ENCODE assay signal across 10 cellular contexts in the genomic region with DNA sequence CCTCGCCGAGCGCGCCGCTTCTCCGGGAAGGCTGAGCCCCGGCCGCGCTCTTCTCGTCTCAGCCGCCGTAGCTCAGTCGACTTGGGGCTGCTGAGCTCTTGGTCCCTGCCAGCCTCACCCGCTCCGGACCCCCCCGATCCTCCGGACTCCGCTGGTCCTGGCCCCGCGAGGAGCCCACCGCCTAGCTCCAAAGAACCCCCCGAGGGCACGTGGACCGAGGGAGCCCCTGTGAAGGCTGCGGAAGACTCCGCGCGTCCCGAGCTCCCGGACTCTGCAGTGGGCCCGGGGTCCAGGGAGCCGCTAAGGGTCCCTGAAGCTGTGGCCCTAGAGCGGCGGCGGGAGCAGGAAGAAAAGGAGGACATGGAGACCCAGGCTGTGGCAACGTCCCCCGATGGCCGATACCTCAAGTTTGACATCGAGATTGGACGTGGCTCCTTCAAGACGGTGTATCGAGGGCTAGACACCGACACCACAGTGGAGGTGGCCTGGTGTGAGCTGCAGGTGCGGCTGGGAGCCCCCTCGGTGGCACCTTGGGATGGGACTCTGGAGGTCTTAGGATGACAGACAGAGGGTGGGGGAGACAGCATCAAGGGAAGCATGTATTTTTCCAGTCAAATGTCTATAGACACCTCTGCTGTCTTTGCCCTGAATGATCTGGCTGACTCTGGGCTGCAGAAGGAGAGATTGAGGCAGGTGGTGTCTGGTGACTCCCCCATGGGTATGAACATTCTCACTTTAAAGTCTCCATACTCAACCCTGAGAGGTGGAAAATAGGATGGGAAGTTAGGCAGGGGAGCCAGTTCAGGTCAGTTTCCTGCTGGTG. TPM values are rescaled to one million over a fixed set of nuclear protein-coding genes. Genes with fewer than 3 reads are reported as not detected.
A peak's percentile ranks its signal among the peaks of the same experiment; 100 is the strongest.
DNase-seq lines count a peak whose midpoint lies in the region; ATAC-seq lines count a peak whose summit lies in the region.
"Had no signal": no experiment of that assay in that cellular context is flagged by ENCODE, and none has a peak within 500 bp of the region (broad histone marks: within the 10 kb centered on the region; RNA-seq: fewer than 3 reads in every experiment).

No MANE protein-coding gene starts in this region.

- peak; percentile 42 for DNase-seq in AG08396 (ENCODE audit: low spot score)
- DNase-seq in naive thymus-derived CD8-positive, alpha-beta T cell = no peak
- DNase-seq in NCI-H1417 (lab: John Stamatoyannopoulos, UW) = no peak
- DNase-seq in germinal center (ENCODE audit: low spot score) = no peak
- DNase-seq in HUDEP-2 (lab: John Stamatoyannopoulos, UW; ENCODE audit: unreplicated experiment in 76 of 76) = no peak
- DNase-seq in RKO (ENCODE audit: low spot score) = no peak
- DNase-seq: stimulated activated CD4-positive, alpha-beta T cell treated with anti-CD3 and anti-CD28 coated beads, Interleukin-4, amount 100 ng/mL, for 1 hour had no signal

- WGBS in HUES64 = 4% methylated on average over 45 of the region's 45 CpGs
- 7 to 8% methylated on average over 45 of the region's 45 CpGs for WGBS in esophagus, 2 donors

- peaks cover 13% of the 10 kb centered on the region; the same call in 1 of the 2 replicates for H3K4me1 ChIP-seq in HUES64 (ENCODE audit: insufficient read depth, low read length)
- peaks cover 4 to 23% of the 10 kb centered on the region in 2 donors for H3K4me1 ChIP-seq in esophagus (ENCODE audit: control insufficient read depth in 2 of 2, insufficient read depth in 2 of 2, low read length in 1 of 2)
- H3K4me1 ChIP-seq: HAP-1 had no signal

- H3K9me3 ChIP-seq in HUES64 (ENCODE audit: insufficient read depth, low read depth, low read length) (no peaks in the 10 kb centered on the region), esophagus (ENCODE audit: control insufficient read depth in 2 of 2, insufficient read depth in 1 of 2, low read depth in 1 of 2, low read length in 1 of 2) (no peaks in the 10 kb centered on the region)
- H3K9me3 ChIP-seq: HAP-1 had no signal

- POLR2A ChIA-PET in naive thymus-derived CD8-positive, alpha-beta T cell (lab: Charles Lee) = interaction anchor here (0.5 to 1.2 kb wide), 6 partner anchors 8 to 580 kb away, joined by 3 to 5 read pairs (median 3); a partner anchor contains a TSS

- peak overlapping the region in 9 of 10 donors; percentile 7 to 71 (median 46) for H3K4me3 Mint-ChIP-seq in naive thymus-derived CD8-positive, alpha-beta T cell

- H3K4me1 Mint-ChIP-seq in naive thymus-derived CD8-positive, alpha-beta T cell = peaks cover 27 to 56% (median 37%) of the 10 kb centered on the region in 4 donors

- peak overlapping the region; percentile 72 for H3K4me3 ChIP-seq in HUES64 (ENCODE audit: low read length)
- H3K4me3 ChIP-seq in esophagus (ENCODE audit: low read depth in 1 of 2, low read length in 2 of 2) = peak overlapping the region; percentile 54 to 60
- H3K4me3 ChIP-seq: HAP-1 had no signal

- H3K27ac ChIP-seq in HUES64 (ENCODE audit: low read depth, low read length) = no peak overlapping the region
- H3K27ac ChIP-seq in esophagus (ENCODE audit: low read depth in 2 of 2, low read length in 1 of 2) = peak overlapping the region in 1 of 2 donors; percentile 54

- H3K36me3 Mint-ChIP-seq in naive thymus-derived CD8-positive, alpha-beta T cell = peaks cover 0 to 36% (median 23%) of the 10 kb centered on the region in 3 donors

- H3K9ac ChIP-seq in HUES64 (ENCODE audit: low read depth, low read length) = peak overlapping the region; percentile 63

- no peaks in the 10 kb centered on the region for H3K9me3 Mint-ChIP-seq in naive thymus-derived CD8-positive, alpha-beta T cell

- peak; percentile 34 to 46 for ATAC-seq in naive thymus-derived CD8-positive, alpha-beta T cell

- peak overlapping the region in 2 of 10 donors; percentile 24 to 57 for H3K27ac Mint-ChIP-seq in naive thymus-derived CD8-positive, alpha-beta T cell

- H3K27me3 ChIP-seq in HUES64 (ENCODE audit: insufficient read depth, low read length) (peaks cover 28% of the 10 kb centered on the region), esophagus (ENCODE audit: control insufficient read depth in 1 of 2, insufficient read depth in 2 of 2, low read length in 2 of 2) (peaks cover 0 to 30% of the 10 kb centered on the region in 2 donors)

- H3K36me3 ChIP-seq in HUES64 (ENCODE audit: insufficient read depth, low read length) (peaks cover 32% of the 10 kb centered on the region), esophagus (ENCODE audit: control insufficient read depth in 2 of 2, insufficient read depth in 2 of 2, low read length in 1 of 2) (peaks cover 5 to 10% of the 10 kb centered on the region in 2 donors)

- H3K27me3 Mint-ChIP-seq in naive thymus-derived CD8-positive, alpha-beta T cell = peaks cover 27 to 53% (median 41%) of the 10 kb centered on the region in 5 donors

RNA-seq across cellular contexts. Expression of a gene that starts 0.6 kb away (rescaled TPM):
- 0.65 TPM for polyA plus RNA-seq in HUES64 (2013, experiment 1 of 2)
- polyA plus RNA-seq in HUES64 (2013, experiment 2 of 2) = 0.25 TPM
- polyA plus RNA-seq in esophagus = 10 to 100 TPM in 1 of 2 donors, 1 to 10 TPM in 1; 6.7 to 12.8 TPM
- total RNA-seq in naive thymus-derived CD8-positive, alpha-beta T cell = under 1 TPM; 0.27 to 0.62 TPM
- polyA plus RNA-seq in naive thymus-derived CD8-positive, alpha-beta T cell = under 1 TPM in 1 of 3 donors, not detected in 2; 0.09 TPM

RNA-seq across cellular contexts. Expression of a gene that starts 7.8 kb away (rescaled TPM):
- 97.5 TPM for polyA plus RNA-seq in HUES64 (2013, experiment 1 of 2)
- 101 TPM for polyA plus RNA-seq in HUES64 (2013, experiment 2 of 2)
- 100 to 1,000 TPM in 1 of 2 donors, 10 to 100 TPM in 1; 42.8 to 123 TPM for polyA plus RNA-seq in esophagus
- 10 to 100 TPM; 51.0 to 55.2 TPM for total RNA-seq in naive thymus-derived CD8-positive, alpha-beta T cell
- polyA plus RNA-seq in naive thymus-derived CD8-positive, alpha-beta T cell = 10 to 100 TPM; 43.9 to 64.5 (median 56.3) TPM

RNA-seq across cellular contexts. Expression of a gene that starts 17.5 kb away (rescaled TPM):
- 66.8 TPM for polyA plus RNA-seq in HUES64 (2013, experiment 1 of 2)
- polyA plus RNA-seq in HUES64 (2013, experiment 2 of 2) = 62.1 TPM
- 100 to 1,000 TPM in 1 of 2 donors, 10 to 100 TPM in 1; 89.9 to 185 TPM for polyA plus RNA-seq in esophagus
- total RNA-seq in naive thymus-derived CD8-positive, alpha-beta T cell = 10 to 100 TPM; 26.7 to 27.0 TPM
- polyA plus RNA-seq in naive thymus-derived CD8-positive, alpha-beta T cell = 100 to 1,000 TPM; 106 to 119 (median 118) TPM

RNA-seq across cellular contexts. Expression of a gene that starts 17.6 kb away (rescaled TPM):
- polyA plus RNA-seq in HUES64 (2013, experiment 1 of 2) = not detected
- polyA plus RNA-seq in HUES64 (2013, experiment 2 of 2) = not detected
- polyA plus RNA-seq in esophagus = under 1 TPM; 0.18 TPM
- not detected for total RNA-seq in naive thymus-derived CD8-positive, alpha-beta T cell
- polyA plus RNA-seq in naive thymus-derived CD8-positive, alpha-beta T cell = under 1 TPM; 0.12 to 0.52 (median 0.24) TPM

RNA-seq across cellular contexts. Expression of a gene that starts 20.0 kb away (rescaled TPM):
- 14.6 TPM for polyA plus RNA-seq in HUES64 (2013, experiment 1 of 2)
- polyA plus RNA-seq in HUES64 (2013, experiment 2 of 2) = 18.7 TPM
- polyA plus RNA-seq in esophagus = 10 to 100 TPM in 1 of 2 donors, 1 to 10 TPM in 1; 7.5 to 13.5 TPM
- not detected for total RNA-seq in naive thymus-derived CD8-positive, alpha-beta T cell
- not detected for polyA plus RNA-seq in naive thymus-derived CD8-positive, alpha-beta T cell

Comparison
In these comparisons a context has a peak if more than half of its experiments do, and no peak if none do; other contexts are left out.
1. RNA of a gene that starts 0.6 kb away (polyA plus RNA-seq): 6.7 to 12.8 TPM in esophagus; 0.09 TPM in naive thymus-derived CD8-positive, alpha-beta T cell; every median in the first group is over 4 times any median in the second.